ENCODE assay signal across 25 cellular contexts in the genomic region with DNA sequence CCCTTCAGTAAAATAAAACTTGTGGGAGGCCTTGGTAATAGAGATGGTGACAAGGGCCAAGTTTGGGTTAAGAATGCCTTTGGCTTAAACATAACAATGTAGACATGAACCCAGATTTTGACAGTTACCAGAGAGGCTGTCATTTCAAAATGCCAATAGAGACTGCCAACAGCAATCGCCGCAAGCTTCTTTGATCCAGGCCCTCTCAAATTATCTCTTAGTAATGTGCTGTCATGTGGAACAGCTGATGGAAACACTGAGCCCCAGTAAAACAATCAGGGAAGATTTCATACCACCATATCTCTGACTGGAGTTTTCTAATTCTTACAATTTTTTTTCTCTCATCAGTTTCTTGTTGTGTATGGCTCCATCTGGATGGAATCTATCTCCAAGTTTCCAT.
"Had no signal": no experiment of that assay in that cellular context is flagged by ENCODE, and none has a peak within 500 bp of the region (broad histone marks: within the 10 kb centered on the region; RNA-seq: fewer than 3 reads in every experiment).

No MANE protein-coding gene starts in this region.

- H3K4me3 Mint-ChIP-seq: activated B cell treated with CpG ODN at 0.5 μM for 24 hours; activated CD4-positive, alpha-beta T cell treated with anti-CD3 and anti-CD28 coated beads, Interleukin-2, amount 10 ng/mL, durations not matched to agents 24 days and 14 days; activated naive CD8-positive, alpha-beta T cell; activated T-cell treated with anti-CD3 and anti-CD28 coated beads, Interleukin-2, amount 50 U/mL, for 4 hours; IgD-negative memory B cell; T-cell had no signal

- H3K4me1 ChIP-seq: SJSA1 had no signal

- H3K27ac Mint-ChIP-seq: activated B cell treated with CpG ODN at 0.5 μM for 24 hours; activated CD4-positive, alpha-beta T cell treated with anti-CD3 and anti-CD28 coated beads, Interleukin-2, amount 10 ng/mL, durations not matched to agents 24 days and 14 days; activated naive CD8-positive, alpha-beta T cell; IgD-negative memory B cell; T-cell had no signal

- H3K9me3 Mint-ChIP-seq: activated B cell treated with CpG ODN at 0.5 μM for 24 hours; activated CD4-positive, alpha-beta T cell treated with anti-CD3 and anti-CD28 coated beads, Interleukin-2, amount 10 ng/mL, durations not matched to agents 24 days and 14 days; activated T-cell treated with anti-CD3 and anti-CD28 coated beads, Interleukin-2, amount 50 U/mL, for 4 hours; IgD-negative memory B cell; T-cell had no signal

- H3K4me3 ChIP-seq: SJSA1 had no signal

- H3K9me3 ChIP-seq: SJSA1 had no signal

- H3K27ac ChIP-seq: SJSA1 had no signal

- DNase-seq: activated B cell treated with CpG ODN at 0.5 μM for 24 hours; activated CD4-positive, alpha-beta T cell treated with anti-CD3 and anti-CD28 coated beads for 1 hour; activated CD4-positive, alpha-beta T cell treated with anti-CD3 and anti-CD28 coated beads, Interleukin-2, amount 10 ng/mL, durations not matched to agents 24 days and 14 days; activated CD4-positive, alpha-beta T cell treated with anti-CD3 and anti-CD28 coated beads, Interleukin-2, amount 50 U/mL, for 48 hours; activated CD8-positive, alpha-beta memory T cell treated with anti-CD3 and anti-CD28 coated beads for 24 hours; activated effector memory CD4-positive, alpha-beta T cell treated with anti-CD3 and anti-CD28 coated beads, Interleukin-2, amount 50 U/mL, for 16 hours; activated naive CD4-positive, alpha-beta T cell treated with Interleukin-2 at 50 U/mL for 16 hours; activated T-cell treated with anti-CD3 and anti-CD28 coated beads, Interleukin-2, amount 50 U/mL, for 4 hours; amygdala; central memory CD4-positive, alpha-beta T cell; KG1; NCI-H1048; NCI-H146; NCI-H187 treated with DMSO at 0.1 percent for 48 hours; NCI-H2081 treated with DMSO at 0.1 percent for 48 hours; NCI-H2171; NCI-H2227 treated with DMSO at 0.1 percent for 48 hours; NCI-H526; NCI-H774; T-cell; T-helper 2 cell; T1000 had no signal

- H3K27me3 ChIP-seq: SJSA1 had no signal

- H3K36me3 ChIP-seq: SJSA1 had no signal

- ATAC-seq: activated T-cell treated with anti-CD3 and anti-CD28 coated beads, Interleukin-2, amount 50 U/mL, for 4 hours; T-cell had no signal

- H3K4me1 Mint-ChIP-seq: activated B cell treated with CpG ODN at 0.5 μM for 24 hours; activated CD4-positive, alpha-beta T cell treated with anti-CD3 and anti-CD28 coated beads, Interleukin-2, amount 10 ng/mL, durations not matched to agents 24 days and 14 days; IgD-negative memory B cell; T-cell had no signal

- H3K36me3 Mint-ChIP-seq: activated naive CD8-positive, alpha-beta T cell; IgD-negative memory B cell; T-cell had no signal
